27 cellular contexts compared by ENCODE assay signal in genomic region chr3:153400641-153401040, GRCh38.
DNase-seq lines count a peak whose midpoint lies in the region; ATAC-seq and TF ChIP-seq lines count a peak whose summit lies in the region.
"Had no signal": no experiment of that assay in that cellular context is flagged by ENCODE, and none has a peak within 500 bp of the region (broad histone marks: within the 10 kb centered on the region; RNA-seq: fewer than 3 reads in every experiment).

No MANE protein-coding gene starts in this region.

- H3K27ac ChIP-seq in GM23248: peak overlapping the region; percentile 23; the same call in 1 of the 2 replicates
- H3K27ac ChIP-seq in MM.1S (ENCODE audit: low read length): peak overlapping the region; percentile 55; the same call in 1 of the 2 replicates
- H3K27ac ChIP-seq in mammary epithelial cell (ENCODE audit: insufficient read depth, low read depth, low read length): peak overlapping the region; percentile 30
- H3K27ac ChIP-seq in uterus: no peak overlapping the region
- H3K27ac ChIP-seq: ascending aorta, SJSA1, upper lobe of left lung had no signal

- dilution Hi-C loops in mammary epithelial cell (cut with HindIII; ENCODE audit: low sequenced_read_pairs): no loop called here

- CTCF ChIA-PET in mammary epithelial cell (lab: Charles Lee; ENCODE audit: low non-redundant PET): no interaction called here

- no peaks in the 10 kb centered on the region for H3K9me2 ChIP-seq in GM23248 (ENCODE audit: insufficient read depth)
- no peaks in the 10 kb centered on the region for H3K9me2 ChIP-seq in MM.1S (replicated peaks; ENCODE audit: insufficient read depth, low read length)

- H3K9ac ChIP-seq in GM23248: peak overlapping the region; percentile 28
- no peak overlapping the region for H3K9ac ChIP-seq in MM.1S (ENCODE audit: low read length)
- no peak overlapping the region for H3K9ac ChIP-seq in mammary epithelial cell (ENCODE audit: insufficient read depth, low read length)

- no peak for ATAC-seq in HG03342 (IDR thresholded peaks at IDR 0.05; ENCODE audit: unreplicated experiment)
- ATAC-seq: activated CD8-positive, alpha-beta T cell treated with anti-CD3 and anti-CD28 coated beads for 36 hours; heart right ventricle; left cardiac atrium; right cardiac atrium had no signal

- no TSS peak for BruUV-seq in mammary epithelial cell (replicated peaks; lab: Mats Ljungman, UMichigan)

- DNase-seq in GM23248 (peak; percentile 55), MM.1S (no peak), mammary epithelial cell (peak; percentile 80), fibroblast of the aortic adventitia (ENCODE audit: low read depth) (peak; percentile 10), NCI-H2171 treated with DMSO at 0.1 percent for 48 hours (lab: John Stamatoyannopoulos, UW) (no peak), uterus (no peak), GM19238 (ENCODE audit: insufficient read length, low spot score) (no peak)
- DNase-seq: ACHN; activated CD4-positive, CD25-positive, alpha-beta regulatory T cell treated with anti-CD3 and anti-CD28 coated beads, Interleukin-2, amount 50 U/mL, for 72 hours; activated CD8-positive, alpha-beta T cell treated with anti-CD3 and anti-CD28 coated beads for 36 hours; activated gamma-delta T cell; activated naive CD8-positive, alpha-beta T cell treated with anti-CD3 and anti-CD28 coated beads, Interleukin-2, amount 10 ng/mL, durations not matched to agents 7 days and 5 days; DMS153; endodermal cell; heart right ventricle; left cardiac atrium; MG63; NCI-H1436 treated with DMSO at 0.1 percent for 48 hours; NCI-H510A; posterior cingulate gyrus; right cardiac atrium; stimulated activated CD4-positive, alpha-beta T cell treated with anti-CD3 and anti-CD28 coated beads, Interleukin-2, amount 100 ng/mL, for 48 hours; T-helper 1 cell; upper lobe of left lung had no signal

- H3K27me3 ChIP-seq in GM23248 (replicated peaks; ENCODE audit: insufficient read depth) (no peaks in the 10 kb centered on the region), MM.1S (replicated peaks; ENCODE audit: insufficient read depth, low read length) (no peaks in the 10 kb centered on the region), mammary epithelial cell (ENCODE audit: insufficient read depth, low read length) (no peaks in the 10 kb centered on the region), uterus (no peaks in the 10 kb centered on the region)
- H3K27me3 ChIP-seq: ascending aorta, heart right ventricle, MG63, SJSA1, upper lobe of left lung had no signal

- H3K4me2 ChIP-seq in GM23248 (ENCODE audit: unreplicated experiment): peak overlapping the region; percentile 83
- H3K4me2 ChIP-seq in MM.1S (ENCODE audit: low read depth, low read length): peak overlapping the region; percentile 85
- H3K4me2 ChIP-seq in mammary epithelial cell (ENCODE audit: insufficient read depth, low read depth, low read length): peak overlapping the region; percentile 38

- in situ Hi-C loops in GM23248 (cut with MboI): no loop called here
- in situ Hi-C loops in mammary epithelial cell (cut with MboI; ENCODE audit: low sequenced_read_pairs in 2 of 2): no loop called here

- H3K79me2 ChIP-seq in GM23248 (ENCODE audit: insufficient read depth) (no peaks in the 10 kb centered on the region), MM.1S (ENCODE audit: low read length) (no peaks in the 10 kb centered on the region), mammary epithelial cell (ENCODE audit: insufficient read depth, low read length) (no peaks in the 10 kb centered on the region)

- TF ChIP-seq POLR2A in uterus (IDR thresholded peaks at IDR 0.05): no peak

- no peaks in the 10 kb centered on the region for H4K20me1 ChIP-seq in GM23248 (ENCODE audit: insufficient read depth)
- no peaks in the 10 kb centered on the region for H4K20me1 ChIP-seq in MM.1S (ENCODE audit: insufficient read depth, low read length)
- no peaks in the 10 kb centered on the region for H4K20me1 ChIP-seq in mammary epithelial cell (ENCODE audit: insufficient read depth, low read length)

- H3K9me3 ChIP-seq in GM23248 (ENCODE audit: low read depth) (no peaks in the 10 kb centered on the region), MM.1S (replicated peaks; ENCODE audit: insufficient read depth, low read length) (no peaks in the 10 kb centered on the region), mammary epithelial cell (replicated peaks; ENCODE audit: insufficient read depth, low read length) (no peaks in the 10 kb centered on the region), uterus (no peaks in the 10 kb centered on the region)
- H3K9me3 ChIP-seq: ascending aorta, SJSA1, upper lobe of left lung had no signal

- H3K4me1 ChIP-seq in GM23248 (ENCODE audit: insufficient read depth): peaks cover 20% of the 10 kb centered on the region
- H3K4me1 ChIP-seq in MM.1S (ENCODE audit: low read length): peaks cover 21% of the 10 kb centered on the region
- peaks cover 16% of the 10 kb centered on the region for H3K4me1 ChIP-seq in mammary epithelial cell (ENCODE audit: insufficient read depth, low read length)
- H3K4me1 ChIP-seq in uterus: no peaks in the 10 kb centered on the region
- H3K4me1 ChIP-seq: ascending aorta, SJSA1 had no signal

- H3K36me3 ChIP-seq in GM23248 (ENCODE audit: low read depth) (no peaks in the 10 kb centered on the region), MM.1S (replicated peaks; ENCODE audit: insufficient read depth, low read length) (no peaks in the 10 kb centered on the region), mammary epithelial cell (ENCODE audit: insufficient read depth, low read length) (no peaks in the 10 kb centered on the region), uterus (no peaks in the 10 kb centered on the region)
- H3K36me3 ChIP-seq: ascending aorta, heart right ventricle, MG63, SJSA1, upper lobe of left lung had no signal

- peaks cover 9% of the 10 kb centered on the region for H3F3A ChIP-seq in GM23248 (ENCODE audit: insufficient read depth)
- H3F3A ChIP-seq in MM.1S (ENCODE audit: insufficient read depth, low read length): peaks cover 15% of the 10 kb centered on the region; the same call in 1 of the 2 replicates

- TF ChIP-seq CTCF in MM.1S (IDR thresholded peaks at IDR 0.05; ENCODE audit: low read length): no peak
- no peak for TF ChIP-seq CTCF in mammary epithelial cell (conservative IDR thresholded peaks at IDR 0.05 in 1 of 2, IDR thresholded peaks at IDR 0.05 in 1 of 2; ENCODE audit: extremely low read depth in 1 of 2, insufficient read depth in 1 of 2, low read depth in 1 of 2, low read length in 2 of 2)
- no peak for TF ChIP-seq CTCF in fibroblast of the aortic adventitia (IDR thresholded peaks at IDR 0.05; ENCODE audit: insufficient read depth, low read length)
- TF ChIP-seq CTCF in uterus (IDR thresholded peaks at IDR 0.05): no peak

- H2AFZ ChIP-seq in GM23248 (peak overlapping the region; percentile 88), MM.1S (ENCODE audit: low read length) (peak overlapping the region; percentile 83; the same call in 1 of the 2 replicates), mammary epithelial cell (ENCODE audit: low read depth, low read length) (peak overlapping the region; percentile 80)

- intact Hi-C loops in mammary epithelial cell (cut with micrococcal nuclease) (no loop called here), uterus (cut with DNase I; ENCODE audit: low total_unique reads) (no loop called here)

- H3K4me3 ChIP-seq in GM23248: peak overlapping the region; percentile 49
- no peak overlapping the region for H3K4me3 ChIP-seq in MM.1S (ENCODE audit: low read length)
- H3K4me3 ChIP-seq in mammary epithelial cell (replicated peaks in 1 of 3; ENCODE audit: insufficient read depth in 1 of 3, low read depth in 2 of 3, low read length in 3 of 3): no peak overlapping the region
- H3K4me3 ChIP-seq in fibroblast of the aortic adventitia (ENCODE audit: low read depth, low read length): no peak overlapping the region
- no peak overlapping the region for H3K4me3 ChIP-seq in uterus
- H3K4me3 ChIP-seq: ascending aorta, heart right ventricle, MG63, SJSA1 had no signal

Comparison
In these comparisons a context has a peak if more than half of its experiments do, and no peak if none do; other contexts are left out.
1. DNase-seq: peak in GM23248 (single experiment), mammary epithelial cell (single experiment) and fibroblast of the aortic adventitia (single experiment); none in MM.1S (single experiment), NCI-H2171 treated with DMSO at 0.1 percent for 48 hours (single experiment), uterus (0 of 2) and GM19238 (single experiment).
2. H3K27ac ChIP-seq: peak in GM23248 (single experiment), MM.1S (single experiment) and mammary epithelial cell (single experiment); none in uterus (0 of 2).
3. Peak in every context shown above with its lines, with median percentiles within 50 percentile points of each other: H2AFZ ChIP-seq and H3K4me2 ChIP-seq.